In genomic region chr5:157142317-157143126, GRCh38 we compare ENCODE assay signal across 1 cellular context.
TF ChIP-seq lines count a peak whose summit lies in the region.

MED7 (minus strand) TSS chr5:157142865; CDS start chr5:157139431, 3,434 bp downstream.

TF ChIP-seq in HepG2, 621 proteins besides CTCF, POLR2A, EP300 and RAD21 (continued from another document and continues in another):
- TF ChIP-seq ZNF276 (CRISPR knock-in tag; IDR thresholded peaks at IDR 0.05; ENCODE audit: low read depth) (no peak), ZKSCAN8 (CRISPR knock-in tag; IDR thresholded peaks at IDR 0.05; ENCODE audit: borderline replicate concordance) (peak; percentile 35; the same call in 1 of the 2 replicates), KIAA2018 (CRISPR knock-in tag; IDR thresholded peaks at IDR 0.05; ENCODE audit: borderline replicate concordance) (no peak), KLF11 (CRISPR knock-in tag; IDR thresholded peaks at IDR 0.05) (0 out of 2 replicates have a peak, but pooled peaks have one; percentile 32), ZNF552 (CRISPR knock-in tag; IDR thresholded peaks at IDR 0.05; ENCODE audit: borderline replicate concordance) (no peak), ESRRA (CRISPR knock-in tag; IDR thresholded peaks at IDR 0.05; ENCODE audit: low read depth) (peak; percentile 48; the same call in 1 of the 2 replicates), ZNF230 (CRISPR knock-in tag; IDR thresholded peaks at IDR 0.05) (no peak), HHEX (CRISPR knock-in tag; IDR thresholded peaks at IDR 0.05) (no peak), GABPA (IDR thresholded peaks at IDR 0.05; ENCODE audit: low read depth, low read length) (peak; percentile 82), GABPA (CRISPR knock-in tag; IDR thresholded peaks at IDR 0.05; ENCODE audit: low read depth) (peak; percentile 95), ZNF256 (CRISPR knock-in tag; conservative IDR thresholded peaks at IDR 0.05) (no peak), JUND (CRISPR knock-in tag; IDR thresholded peaks at IDR 0.05) (0 out of 2 replicates have a peak, but pooled peaks have one; percentile 17), STAT6 (CRISPR knock-in tag; IDR thresholded peaks at IDR 0.05; ENCODE audit: borderline replicate concordance) (0 out of 2 replicates have a peak, but pooled peaks have one; percentile 26), ZBTB2 (CRISPR knock-in tag; IDR thresholded peaks at IDR 0.05; ENCODE audit: low read depth) (no peak), ZBTB14 (CRISPR knock-in tag; IDR thresholded peaks at IDR 0.05) (no peak), THAP11 (CRISPR knock-in tag; IDR thresholded peaks at IDR 0.05) (peak; percentile 78), ZNF331 (CRISPR knock-in tag; IDR thresholded peaks at IDR 0.05) (0 out of 2 replicates have a peak, but pooled peaks have one; percentile 25), ZNF350 (CRISPR knock-in tag; IDR thresholded peaks at IDR 0.05; ENCODE audit: borderline replicate concordance, low read depth) (peak; percentile 77; the same call in 1 of the 2 replicates), BRCA1 (CRISPR knock-in tag; IDR thresholded peaks at IDR 0.05) (0 out of 2 replicates have a peak, but pooled peaks have one; percentile 17), NFIB (CRISPR knock-in tag; IDR thresholded peaks at IDR 0.05; ENCODE audit: borderline replicate concordance) (no peak), MTA1 (CRISPR knock-in tag; IDR thresholded peaks at IDR 0.05; ENCODE audit: borderline replicate concordance) (0 out of 2 replicates have a peak, but pooled peaks have one; percentile 24), TMF1 (CRISPR knock-in tag; IDR thresholded peaks at IDR 0.05; ENCODE audit: low read depth) (no peak), ZBTB1 (CRISPR knock-in tag; IDR thresholded peaks at IDR 0.05; ENCODE audit: borderline replicate concordance) (0 out of 2 replicates have a peak, but pooled peaks have one; percentile 41), ZNF558 (CRISPR knock-in tag; IDR thresholded peaks at IDR 0.05; ENCODE audit: borderline replicate concordance) (no peak), CREBL2 (CRISPR knock-in tag; IDR thresholded peaks at IDR 0.05; ENCODE audit: borderline replicate concordance) (peak; percentile 83; the same call in 1 of the 2 replicates), ZNF7 (CRISPR knock-in tag; IDR thresholded peaks at IDR 0.05) (no peak), ZNF124 (CRISPR knock-in tag; IDR thresholded peaks at IDR 0.05) (peak; percentile 74; the same call in 1 of the 2 replicates), ZNF274 (CRISPR knock-in tag; IDR thresholded peaks at IDR 0.05) (peak; percentile 69; the same call in 1 of the 2 replicates), ZNF142 (CRISPR knock-in tag; IDR thresholded peaks at IDR 0.05) (peak; percentile 26; the same call in 1 of the 2 replicates), AGO2 (optimal IDR thresholded peaks at IDR 0.05; ENCODE audit: low read depth, low read length) (peak; percentile 46), HNF1B (CRISPR knock-in tag; IDR thresholded peaks at IDR 0.05) (peak; percentile 88; the same call in 1 of the 2 replicates)
